33 cellular contexts compared by ENCODE assay signal in the genomic region with DNA sequence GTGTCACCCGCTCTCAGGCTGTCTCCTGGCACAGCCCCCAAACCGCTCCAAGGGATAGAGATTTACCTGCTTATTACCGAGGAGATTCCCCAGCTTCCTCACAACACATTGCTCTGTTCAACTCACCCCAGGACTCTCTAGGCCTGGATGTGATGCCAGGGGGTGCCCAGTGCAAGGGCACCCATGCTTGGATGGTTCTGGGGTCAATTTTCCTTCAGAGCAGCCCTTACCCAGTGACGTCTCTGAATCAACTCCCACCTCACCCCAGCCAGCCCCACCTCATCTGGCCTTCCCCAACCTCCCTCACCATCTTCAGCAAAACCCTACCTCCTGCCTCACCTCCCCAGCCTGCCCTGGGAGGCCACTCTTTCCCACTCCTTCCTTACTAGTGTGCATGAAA.
"Had no signal": no experiment of that assay in that cellular context is flagged by ENCODE, and none has a peak within 500 bp of the region (broad histone marks: within the 10 kb centered on the region; RNA-seq: fewer than 3 reads in every experiment).

No MANE protein-coding gene starts in this region.

- DNase-seq: Karpas-422, Kasumi-1, MG63, MM.1S, MV-4-11, NCI-H1048, NCI-H1092, NCI-H1105, NCI-H1105 treated with DMSO at 0.1 percent for 48 hours, NCI-H1417, NCI-H1417 treated with DMSO at 0.1 percent for 48 hours, NCI-H1436, NCI-H1436 treated with DMSO at 0.1 percent for 48 hours, NCI-H146, NCI-H1694, NCI-H1694 treated with DMSO at 0.1 percent for 48 hours, NCI-H187, NCI-H187 treated with DMSO at 0.1 percent for 48 hours, NCI-H1930, NCI-H2029, NCI-H2029 treated with DMSO at 0.1 percent for 48 hours, NCI-H2081, NCI-H2081 treated with DMSO at 0.1 percent for 48 hours, NCI-H2107, NCI-H2171, NCI-H2171 treated with DMSO at 0.1 percent for 48 hours, NCI-H2227 treated with DMSO at 0.1 percent for 48 hours, NCI-H226, NCI-H345, NCI-H446, NCI-H446 treated with DMSO at 0.1 percent for 48 hours, NCI-H510A, NCI-H510A treated with DMSO at 0.1 percent for 48 hours had no signal
